In the genomic region with DNA sequence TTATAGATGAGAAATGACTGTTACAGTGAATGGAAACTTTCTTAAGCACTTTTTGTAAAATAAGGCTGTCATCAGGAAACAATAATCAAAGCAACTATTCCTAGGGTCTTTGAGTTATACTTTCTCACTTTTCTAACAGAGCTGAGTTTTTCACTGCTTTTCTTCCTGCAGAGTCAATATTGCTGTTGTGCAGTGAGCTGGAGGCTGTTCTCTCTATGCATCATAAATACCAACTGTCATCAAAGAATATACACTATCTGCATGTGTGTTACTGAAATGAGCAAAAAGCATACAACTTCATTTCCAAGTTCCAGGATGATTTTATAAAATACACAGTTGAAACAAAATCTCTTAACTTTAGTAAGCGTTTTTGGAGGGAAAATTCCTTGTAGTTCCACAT, we compare ENCODE assay signal across 22 cellular contexts.
"Had no signal": no experiment of that assay in that cellular context is flagged by ENCODE, and none has a peak within 500 bp of the region (broad histone marks: within the 10 kb centered on the region; RNA-seq: fewer than 3 reads in every experiment).

No MANE protein-coding gene starts in this region.

- ATAC-seq: gastroesophageal sphincter; lower lobe of right lung; natural killer cell treated with Interleukin-12 subunit alpha and Interleukin-12 subunit beta and Interleukin-15 and Interleukin-18, amount 100 ng/mL, for 72 hours; right cardiac atrium had no signal

- H3K27me3 ChIP-seq: gastroesophageal sphincter, hepatocyte, spleen, transverse colon had no signal

- H3K4me1 ChIP-seq: esophagus squamous epithelium had no signal

- H3K27ac ChIP-seq: esophagus squamous epithelium, gastroesophageal sphincter, hepatocyte, lower lobe of right lung, spleen, transverse colon, VCaP had no signal

- H3K36me3 ChIP-seq: esophagus squamous epithelium, gastroesophageal sphincter, lower lobe of right lung, spleen, transverse colon had no signal

- DNase-seq: activated CD4-positive, alpha-beta T cell treated with anti-CD3 and anti-CD28 coated beads for 4 hours; activated CD4-positive, alpha-beta T cell treated with anti-CD3 and anti-CD28 coated beads, Interleukin-2, amount 50 U/mL, for 4 hours; activated CD8-positive, alpha-beta memory T cell treated with anti-CD3 and anti-CD28 coated beads for 24 hours; activated effector memory CD4-positive, alpha-beta T cell treated with anti-CD3 and anti-CD28 coated beads, Interleukin-2, amount 50 U/mL, for 16 hours; activated naive CD4-positive, alpha-beta T cell treated with anti-CD3 and anti-CD28 coated beads for 36 hours; activated naive CD8-positive, alpha-beta T cell treated with anti-CD3 and anti-CD28 coated beads, Interleukin-2, amount 10 ng/mL, durations not matched to agents 7 days and 5 days; activated T-cell treated with anti-CD3 and anti-CD28 coated beads, Interleukin-2, amount 50 U/mL, for 1 hour; amygdala; central memory CD4-positive, alpha-beta T cell; endodermal cell; esophagus squamous epithelium; kidney; lower lobe of right lung; posterior cingulate gyrus; right cardiac atrium; spleen; stimulated activated naive CD4-positive, alpha-beta T cell had no signal

- H3K4me3 ChIP-seq: esophagus squamous epithelium, gastroesophageal sphincter, hepatocyte, lower lobe of right lung, spleen, transverse colon had no signal

- H3K9me3 ChIP-seq: esophagus squamous epithelium, gastroesophageal sphincter, lower lobe of right lung, spleen, transverse colon had no signal
